ENCODE assay signal across 15 cellular contexts in genomic region chr2:26917135-26917836, GRCh38.
"Had no signal": no experiment of that assay in that cellular context is flagged by ENCODE, and none has a peak within 500 bp of the region (broad histone marks: within the 10 kb centered on the region; RNA-seq: fewer than 3 reads in every experiment).

No MANE protein-coding gene starts in this region.

- H3K4me3 Mint-ChIP-seq: naive thymus-derived CD4-positive, alpha-beta T cell; nephron progenitor cell had no signal

- H3K27ac ChIP-seq: heart left ventricle, sigmoid colon, skin epidermis, stomach, upper lobe of left lung had no signal

- H3K36me3 ChIP-seq: heart left ventricle, sigmoid colon, stomach, upper lobe of left lung had no signal

- H3K9me3 ChIP-seq: heart left ventricle, sigmoid colon, stomach, upper lobe of left lung had no signal

- H3K27me3 ChIP-seq: dorsolateral prefrontal cortex, upper lobe of left lung had no signal

- H3K27ac Mint-ChIP-seq: naive thymus-derived CD4-positive, alpha-beta T cell; nephron progenitor cell had no signal

- DNase-seq: cortex of kidney; dorsolateral prefrontal cortex; effector CD8-positive, alpha-beta T cell; heart left ventricle; hippocampal formation; left colon; naive thymus-derived CD4-positive, alpha-beta T cell; nephron progenitor cell; sigmoid colon; stimulated activated CD4-positive, alpha-beta T cell treated with anti-CD3 and anti-CD28 coated beads, Interleukin-2, amount 100 ng/mL, for 24 hours; stimulated activated CD4-positive, alpha-beta T cell treated with anti-CD3 and anti-CD28 coated beads, Interleukin-4, amount 100 ng/mL, for 4 hours; stimulated activated naive CD4-positive, alpha-beta T cell; stomach had no signal

- H3K4me1 ChIP-seq: sigmoid colon, stomach, upper lobe of left lung had no signal

- H3K36me3 Mint-ChIP-seq: naive thymus-derived CD4-positive, alpha-beta T cell had no signal

- H3K9me3 Mint-ChIP-seq: naive thymus-derived CD4-positive, alpha-beta T cell; nephron progenitor cell had no signal

- ATAC-seq: heart left ventricle; left colon; naive thymus-derived CD4-positive, alpha-beta T cell had no signal

- H3K4me3 ChIP-seq: dorsolateral prefrontal cortex, heart left ventricle, sigmoid colon, skin epidermis, stomach, upper lobe of left lung had no signal
